In the genomic region with DNA sequence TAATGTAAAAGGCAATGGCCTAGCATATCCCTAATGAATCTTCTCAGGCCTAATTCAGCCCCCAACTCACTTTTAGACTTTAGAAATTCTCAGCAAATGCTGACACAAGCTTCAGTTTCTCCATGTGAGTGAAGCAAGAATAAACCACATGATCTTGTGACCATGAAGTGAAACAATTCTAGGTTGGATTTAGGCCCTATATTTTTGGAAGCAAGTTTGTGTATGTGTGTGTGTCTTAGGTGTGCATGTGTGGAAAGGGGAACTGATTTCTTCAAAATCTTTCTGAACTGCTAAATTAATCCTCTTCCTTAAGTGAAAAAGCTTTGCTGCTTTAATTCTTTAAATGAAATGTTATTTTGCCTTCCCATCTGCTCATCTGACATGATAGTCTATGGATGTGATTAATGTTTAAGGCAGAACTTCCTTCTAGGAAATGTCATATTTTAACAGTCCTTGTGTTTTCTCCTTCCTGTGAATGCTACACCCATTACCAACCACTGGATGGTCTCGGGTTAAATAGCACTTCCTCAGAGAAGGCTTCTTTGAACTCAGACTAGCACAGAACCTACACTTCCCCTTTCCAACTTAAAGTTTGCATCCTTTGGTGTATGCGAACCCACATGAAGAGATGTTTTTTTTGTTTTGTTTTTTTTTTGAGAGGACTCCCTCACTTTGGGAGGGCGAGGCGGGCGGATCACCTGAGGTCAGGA, we compare ENCODE assay signal across 8 cellular contexts. TPM values are rescaled to one million over a fixed set of nuclear protein-coding genes. Genes with fewer than 3 reads are reported as not detected.
DNase-seq lines count a peak whose midpoint lies in the region; ATAC-seq, FAIRE-seq and TF ChIP-seq lines count a peak whose summit lies in the region.

No MANE protein-coding gene starts in this region.

- H3K27me3 ChIP-seq in tibial nerve: no peaks in the 10 kb centered on the region

- DNase-seq in fibroblast of peridontal ligament (ENCODE audit: extremely low read depth): peak; percentile 27
- no peak for DNase-seq in tibial nerve (ENCODE audit: low spot score in 2 of 2)
- no peak for DNase-seq in WTC11 (ENCODE audit: low spot score)
- no peak for DNase-seq in DMS153 (lab: John Stamatoyannopoulos, UW)
- no peak for DNase-seq in D721Med (ENCODE audit: insufficient read length, low spot score)

- H3K4me1 Mint-ChIP-seq in WTC11: peaks cover 17% of the 10 kb centered on the region

- WGBS in tibial nerve, 2 donors: 77 to 82% methylated on average over 5 of the region's 5 CpGs

- no peaks in the 10 kb centered on the region for H3K36me3 Mint-ChIP-seq in WTC11

- H3K4me3 ChIP-seq in tibial nerve: no peak overlapping the region

- POLR2A ChIA-PET in WTC11 (lab: Charles Lee): no interaction called here

- CTCF ChIA-PET in WTC11 (lab: Charles Lee): no interaction called here

- peaks cover 0 to 5% (median 0%) of the 10 kb centered on the region in 3 donors for H3K36me3 ChIP-seq in tibial nerve

- TF ChIP-seq CTCF in tibial nerve (IDR thresholded peaks at IDR 0.05): peak in 1 of 5 experiments; percentile 10
- no peak for TF ChIP-seq CTCF in WTC11 (IDR thresholded peaks at IDR 0.05)
- TF ChIP-seq CTCF in D721Med (IDR thresholded peaks at IDR 0.05; ENCODE audit: insufficient read depth, missing control alignments): no peak

- H3K9me3 ChIP-seq in tibial nerve: no peaks in the 10 kb centered on the region

- ATAC-seq in GM21390 (IDR thresholded peaks at IDR 0.05; ENCODE audit: unreplicated experiment) (peak; percentile 77), HG03521 (IDR thresholded peaks at IDR 0.05; ENCODE audit: unreplicated experiment) (peak; percentile 33), HG02973 (IDR thresholded peaks at IDR 0.05; ENCODE audit: unreplicated experiment) (no peak), WTC11 (no peak)

- peaks cover 0 to 21% (median 2%) of the 10 kb centered on the region in 4 donors for H3K4me1 ChIP-seq in tibial nerve

- FAIRE-seq in D721Med (lab: Jason Lieb, UNC): no peak

- no peaks in the 10 kb centered on the region; the same call in 1 of the 2 replicates for H3K27me3 Mint-ChIP-seq in WTC11 (ENCODE audit: low read depth)

- no peak for TF ChIP-seq POLR2A in tibial nerve (IDR thresholded peaks at IDR 0.05)

- no peak overlapping the region for H3K27ac Mint-ChIP-seq in WTC11

- peak in 1 of 2 donors; percentile 50 for TF ChIP-seq EP300 in tibial nerve (IDR thresholded peaks at IDR 0.05)

- H3K27ac ChIP-seq in tibial nerve: peak overlapping the region; percentile 82 to 98 (median 90)

- peaks cover 12% of the 10 kb centered on the region for H3K9me3 Mint-ChIP-seq in WTC11

- no peak overlapping the region for H3K4me3 Mint-ChIP-seq in WTC11

TF ChIP-seq in WTC11, 78 proteins besides CTCF, POLR2A, EP300 and RAD21:
- TF ChIP-seq, protein P1, sequence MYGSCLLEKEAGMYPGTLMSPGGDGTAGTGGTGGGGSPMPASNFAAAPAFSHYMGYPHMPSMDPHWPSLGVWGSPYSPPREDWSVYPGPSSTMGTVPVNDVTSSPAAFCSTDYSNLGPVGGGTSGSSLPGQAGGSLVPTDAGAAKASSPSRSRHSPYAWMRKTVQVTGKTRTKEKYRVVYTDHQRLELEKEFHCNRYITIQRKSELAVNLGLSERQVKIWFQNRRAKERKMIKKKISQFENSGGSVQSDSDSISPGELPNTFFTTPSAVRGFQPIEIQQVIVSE (CRISPR knock-in tag; IDR thresholded peaks at IDR 0.05; ENCODE audit: borderline replicate concordance): no peak
- TF ChIP-seq TEAD1 (CRISPR knock-in tag; IDR thresholded peaks at IDR 0.05): no peak
- no peak for TF ChIP-seq ETV6 (CRISPR knock-in tag; IDR thresholded peaks at IDR 0.05)

RNA-seq across cellular contexts. Expression of a gene that starts 1.2 kb away (rescaled TPM):
- total RNA-seq in tibial nerve (10 to 100 TPM in 1 of 4 donors, 1 to 10 TPM in 3; 4.9 to 23.8 (median 9.0) TPM), WTC11 (2021) (3.8 to 5.3 TPM (median 4.1 TPM) in 3 replicates)

RNA-seq across cellular contexts. Expression of a gene that starts 36.3 kb away (rescaled TPM):
- 10 to 100 TPM; 44.1 to 72.0 (median 61.0) TPM for total RNA-seq in tibial nerve
- 0.23 to 0.32 TPM (median 0.24 TPM) in 3 replicates for total RNA-seq in WTC11 (2021)

Comparison
In these comparisons a context has a peak if more than half of its experiments do, and no peak if none do; other contexts are left out.
1. ATAC-seq: peak in GM21390 (single experiment) and HG03521 (single experiment); none in HG02973 (single experiment) and WTC11 (single experiment).
2. RNA of a gene that starts 36.3 kb away (total RNA-seq): 44.1 to 72.0 TPM in tibial nerve; 0.23 to 0.32 TPM in WTC11; every median in the first group is over 10 times any median in the second.